Comparison of ENCODE assay signal across 8 cellular contexts in genomic region chr5:150081541-150082283, GRCh38. TPM values are rescaled to one million over a fixed set of nuclear protein-coding genes. Genes with fewer than 3 reads are reported as not detected.
A peak's percentile ranks its signal among the peaks of the same experiment; 100 is the strongest.
DNase-seq lines count a peak whose midpoint lies in the region; ATAC-seq and TF ChIP-seq lines count a peak whose summit lies in the region.

No MANE protein-coding gene starts in this region.

- no peak overlapping the region for H3K4me3 Mint-ChIP-seq in T-helper 17 cell

- no peak for TF ChIP-seq CTCF in tibial nerve (IDR thresholded peaks at IDR 0.05)

- no peak for TF ChIP-seq POLR2A in tibial nerve (IDR thresholded peaks at IDR 0.05)

- peak in 1 of 2 donors; percentile 75 for TF ChIP-seq EP300 in tibial nerve (IDR thresholded peaks at IDR 0.05)

- ATAC-seq in GM18873 (IDR thresholded peaks at IDR 0.05; ENCODE audit: low FRiP score, unreplicated experiment): peak; percentile 63
- peak; percentile 89 for ATAC-seq in HG02973 (IDR thresholded peaks at IDR 0.05; ENCODE audit: unreplicated experiment)
- peak; percentile 48 for ATAC-seq in T-helper 17 cell

- no peak overlapping the region for H3K27ac Mint-ChIP-seq in T-helper 17 cell

- no peaks in the 10 kb centered on the region for H3K27me3 ChIP-seq in tibial nerve

- H3K9me3 ChIP-seq in T-helper 17 cell (ENCODE audit: control insufficient read depth, low read length, poor library complexity, severe bottlenecking): no peaks in the 10 kb centered on the region
- H3K9me3 ChIP-seq in tibial nerve: no peaks in the 10 kb centered on the region

- 18 to 22% methylated on average over 12 to 15 of the region's 15 CpGs for WGBS in tibial nerve, 2 donors

- peaks cover 7% of the 10 kb centered on the region for H3K36me3 Mint-ChIP-seq in T-helper 17 cell (ENCODE audit: low read depth)

- peaks cover 0 to 10% (median 2%) of the 10 kb centered on the region in 4 donors for H3K4me1 ChIP-seq in tibial nerve

- peaks cover 68% of the 10 kb centered on the region for H3K27me3 Mint-ChIP-seq in T-helper 17 cell

- H3K27ac ChIP-seq in tibial nerve: peak overlapping the region in 1 of 4 donors; percentile 35

- peaks cover 12% of the 10 kb centered on the region for H3K4me1 Mint-ChIP-seq in T-helper 17 cell

- no peak for DNase-seq in T-helper 17 cell
- DNase-seq in islet precursor cell: peak; percentile 52
- DNase-seq in tibial nerve (ENCODE audit: low spot score in 2 of 2): peak; percentile 25 to 48
- no peak for DNase-seq in activated naive CD4-positive, alpha-beta T cell treated with Interleukin-2 at 50 U/mL for 16 hours
- no peak for DNase-seq in SHP77 treated with DMSO at 0.1 percent for 48 hours (lab: John Stamatoyannopoulos, UW)
- no peak for DNase-seq in NK-92 (lab: John Stamatoyannopoulos, UW; ENCODE audit: unreplicated experiment)

- no peaks in the 10 kb centered on the region for H3K36me3 ChIP-seq in tibial nerve

- peak overlapping the region in 1 of 4 donors; percentile 47 for H3K4me3 ChIP-seq in tibial nerve

RNA-seq across cellular contexts. Expression of gene CSF1R, which starts 4.6 kb away (rescaled TPM):
- total RNA-seq in T-helper 17 cell: 1 to 10 TPM; 2.7 to 3.4 TPM
- total RNA-seq in tibial nerve: 10 to 100 TPM; 35.4 to 57.9 (median 45.3) TPM

Comparison
In these comparisons a context has a peak if more than half of its experiments do, and no peak if none do; other contexts are left out.
1. DNase-seq: peak in islet precursor cell (single experiment) and tibial nerve (2 of 2); none in T-helper 17 cell (0 of 3), activated naive CD4-positive, alpha-beta T cell treated with Interleukin-2 at 50 U/mL for 16 hours (single experiment), SHP77 treated with DMSO at 0.1 percent for 48 hours (single experiment) and NK-92 (single experiment).
2. RNA of gene CSF1R, which starts 4.6 kb away (total RNA-seq): 35.4 to 57.9 TPM in tibial nerve; 2.7 to 3.4 TPM in T-helper 17 cell; every median in the first group is over 4 times any median in the second.
3. Peak in every context shown above with its lines, with median percentiles within 50 percentile points of each other: ATAC-seq.